Comparison of ENCODE assay signal across 10 cellular contexts in the genomic region with DNA sequence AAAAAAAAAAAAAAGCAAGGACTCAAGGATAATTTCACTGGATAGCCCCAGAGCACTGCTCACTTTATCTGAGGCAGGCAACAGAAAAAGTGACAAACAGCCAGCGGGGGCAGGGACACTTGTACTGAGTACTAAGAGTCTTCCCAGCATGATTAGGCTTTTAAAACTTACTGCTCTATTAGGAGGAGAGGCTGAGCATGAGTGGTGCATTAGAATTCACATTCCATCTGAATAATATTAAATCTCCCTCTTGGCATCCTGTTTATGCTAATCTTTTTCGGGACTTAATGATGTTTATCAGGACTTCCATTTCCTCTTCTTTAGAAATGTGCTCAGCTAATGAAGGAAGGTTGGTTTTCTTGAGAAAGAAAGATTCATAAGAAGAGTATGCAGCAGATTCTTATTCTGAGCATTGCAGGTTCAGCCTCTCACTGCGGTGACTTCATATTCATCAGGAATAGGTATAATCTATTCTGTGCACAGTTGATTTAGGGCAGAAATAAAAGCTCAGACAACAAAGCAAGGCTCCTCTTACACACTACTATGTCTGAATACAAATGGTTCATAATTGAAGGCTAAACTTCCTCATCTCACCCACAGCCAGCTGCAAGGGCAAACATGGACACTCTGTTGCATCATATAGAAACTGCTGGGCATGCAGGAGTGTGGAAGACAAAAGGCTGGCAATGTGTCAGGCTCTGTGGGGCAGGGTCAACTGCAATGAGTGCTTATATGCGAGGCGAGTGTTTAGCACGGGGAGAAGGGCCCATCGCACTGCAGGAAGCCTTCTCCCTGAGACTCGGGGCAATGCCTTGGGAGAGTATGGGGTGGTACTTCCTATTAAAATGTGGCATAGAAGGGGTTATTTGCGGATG.
DNase-seq lines count a peak whose midpoint lies in the region; ATAC-seq and TF ChIP-seq lines count a peak whose summit lies in the region.
"Had no signal": no experiment of that assay in that cellular context is flagged by ENCODE, and none has a peak within 500 bp of the region (broad histone marks: within the 10 kb centered on the region; RNA-seq: fewer than 3 reads in every experiment).

No MANE protein-coding gene starts in this region.

- DNase-seq in BJ (ENCODE audit: low read depth) (peak; percentile 89), NCI-H2081 (lab: John Stamatoyannopoulos, UW) (peak; percentile 6 to 74), mesothelial cell of epicardium (ENCODE audit: low spot score in 2 of 2, unreplicated experiment in 2 of 2) (no peak), omental fat pad (ENCODE audit: low spot score) (no peak)
- DNase-seq in stimulated activated CD4-positive, alpha-beta T cell treated with anti-CD3 and anti-CD28 coated beads, Interleukin-1b, Interleukin-23, amount 100 ng/mL, for 48 hours = no peak
- DNase-seq: activated naive CD8-positive, alpha-beta T cell treated with anti-CD3 and anti-CD28 coated beads, Interleukin-2, amount 10 ng/mL, durations not matched to agents 7 days and 5 days; DND-41 had no signal

- H3K4me3 ChIP-seq in BJ (ENCODE audit: low read depth, low read length) = no peak overlapping the region

- no peaks in the 10 kb centered on the region for H3K27me3 Mint-ChIP-seq in mesothelial cell of epicardium (ENCODE audit: low read depth)

- CTCF ChIA-PET in BJ (lab: Yijun Ruan, JAX) = interaction anchor here (0.9 to 1.5 kb wide), 2 partner anchors 14 to 61 kb away, joined by 3 to 5 read pairs; no protein-coding TSS in a partner anchor

- no peaks in the 10 kb centered on the region for H3K9me3 Mint-ChIP-seq in mesothelial cell of epicardium
- H3K9me3 Mint-ChIP-seq: activated naive CD8-positive, alpha-beta T cell treated with anti-CD3 and anti-CD28 coated beads, Interleukin-2, amount 10 ng/mL, durations not matched to agents 7 days and 5 days had no signal

- H3K4me1 Mint-ChIP-seq in mesothelial cell of epicardium = peaks cover 63% of the 10 kb centered on the region

- no peak for TF ChIP-seq CTCF in BJ (IDR thresholded peaks at IDR 0.05; ENCODE audit: insufficient read depth, low read depth, low read length)
- TF ChIP-seq CTCF in mesothelial cell of epicardium (IDR thresholded peaks at IDR 0.05; ENCODE audit: unreplicated experiment) = no peak
- no peak for TF ChIP-seq CTCF in omental fat pad (IDR thresholded peaks at IDR 0.05)

- POLR2A ChIA-PET in BJ (lab: Charles Lee) = interaction anchor here (0.6 kb wide), 1 partner anchor 9 kb away, joined by 3 read pairs; no protein-coding TSS in a partner anchor

- H3K27me3 ChIP-seq in BJ (ENCODE audit: control insufficient read depth, insufficient read depth, low read length) = no peaks in the 10 kb centered on the region

- ATAC-seq in omental fat pad (ENCODE audit: low FRiP score) = no peak
- ATAC-seq in HG02623 (IDR thresholded peaks at IDR 0.05; ENCODE audit: unreplicated experiment) = no peak
- ATAC-seq in GM18870 (IDR thresholded peaks at IDR 0.05; ENCODE audit: unreplicated experiment) = no peak

- H3K36me3 Mint-ChIP-seq in mesothelial cell of epicardium = peaks cover 13% of the 10 kb centered on the region
- H3K36me3 Mint-ChIP-seq: activated naive CD8-positive, alpha-beta T cell treated with anti-CD3 and anti-CD28 coated beads, Interleukin-2, amount 10 ng/mL, durations not matched to agents 7 days and 5 days had no signal

- H3K36me3 ChIP-seq in BJ (ENCODE audit: control insufficient read depth, insufficient read depth, low read length) = peaks cover 2% of the 10 kb centered on the region; the same call in 1 of the 2 replicates

- no peak overlapping the region for H3K4me3 Mint-ChIP-seq in mesothelial cell of epicardium
- H3K4me3 Mint-ChIP-seq: activated naive CD8-positive, alpha-beta T cell treated with anti-CD3 and anti-CD28 coated beads, Interleukin-2, amount 10 ng/mL, durations not matched to agents 7 days and 5 days had no signal

- peak overlapping the region; percentile 45 for H3K27ac Mint-ChIP-seq in mesothelial cell of epicardium
- H3K27ac Mint-ChIP-seq: activated naive CD8-positive, alpha-beta T cell treated with anti-CD3 and anti-CD28 coated beads, Interleukin-2, amount 10 ng/mL, durations not matched to agents 7 days and 5 days had no signal

- peak overlapping the region; percentile 4 for H3K27ac ChIP-seq in cingulate gyrus (ENCODE audit: low read depth, low read length)

Comparison
In these comparisons a context has a peak if more than half of its experiments do, and no peak if none do; other contexts are left out.
1. DNase-seq: peak in BJ (single experiment) and NCI-H2081 (2 of 2); none in mesothelial cell of epicardium (0 of 2), omental fat pad (single experiment) and stimulated activated CD4-positive, alpha-beta T cell treated with anti-CD3 and anti-CD28 coated beads, Interleukin-1b, Interleukin-23, amount 100 ng/mL, for 48 hours (single experiment).